8 cellular contexts compared by ENCODE assay signal in genomic region chr7:130940907-130941306, GRCh38.
DNase-seq lines count a peak whose midpoint lies in the region; ATAC-seq and TF ChIP-seq lines count a peak whose summit lies in the region.

No MANE protein-coding gene starts in this region.

- ATAC-seq in GM18868 (IDR thresholded peaks at IDR 0.05; ENCODE audit: unreplicated experiment): no peak

- no peak for TF ChIP-seq RAD21 in SK-N-SH (IDR thresholded peaks at IDR 0.05; ENCODE audit: low read length)

- H3K4me1 ChIP-seq in SK-N-SH (ENCODE audit: control insufficient read depth in 1 of 2, insufficient read depth in 2 of 2, low read depth in 1 of 2, low read length in 1 of 2): peaks cover 2 to 45% of the 10 kb centered on the region in 2 experiments
- peaks cover 34 to 86% (median 76%) of the 10 kb centered on the region in 4 donors for H3K4me1 ChIP-seq in esophagus muscularis mucosa
- peaks cover 0 to 72% (median 58%) of the 10 kb centered on the region in 4 donors for H3K4me1 ChIP-seq in sigmoid colon

- H3K27ac ChIP-seq in SK-N-SH (ENCODE audit: low read depth in 2 of 2, low read length in 1 of 2) (peak overlapping the region; percentile 52 to 72; a peak in 3 of 4 replicates), esophagus muscularis mucosa (replicated peaks in 1 of 4) (peak overlapping the region; percentile 50 to 75 (median 51)), sigmoid colon (peak overlapping the region; percentile 54 to 70 (median 62))

- intact Hi-C loops in esophagus muscularis mucosa (cut with DNase I) (no loop called here), sigmoid colon (cut with DNase I) (no loop called here)

- peaks cover 100% of the 10 kb centered on the region for H3K79me2 ChIP-seq in SK-N-SH (ENCODE audit: insufficient read depth)

- peaks cover 31% of the 10 kb centered on the region for H3F3A ChIP-seq in SK-N-SH (replicated peaks; ENCODE audit: insufficient read depth)

- H3K9me3 ChIP-seq in SK-N-SH (no peaks in the 10 kb centered on the region), esophagus muscularis mucosa (no peaks in the 10 kb centered on the region), sigmoid colon (no peaks in the 10 kb centered on the region)

- H3K36me3 ChIP-seq in SK-N-SH (replicated peaks in 1 of 2; ENCODE audit: control insufficient read depth in 1 of 2, insufficient read depth in 2 of 2, low read length in 1 of 2) (peaks cover 32 to 39% of the 10 kb centered on the region in 2 experiments), esophagus muscularis mucosa (peaks cover 0 to 20% (median 8%) of the 10 kb centered on the region in 4 donors), sigmoid colon (peaks cover 0 to 17% (median 2%) of the 10 kb centered on the region in 4 donors)

- H3K4me3 ChIP-seq in GM08714 (ENCODE audit: low read length): peak overlapping the region; percentile 50
- peak overlapping the region; percentile 42 for H3K4me3 ChIP-seq in SK-N-SH (ENCODE audit: low read depth in 2 of 2, low read length in 1 of 2)
- H3K4me3 ChIP-seq in esophagus muscularis mucosa: peak overlapping the region; percentile 25 to 43 (median 36)
- peak overlapping the region in 3 of 4 donors; percentile 24 to 30 (median 29) for H3K4me3 ChIP-seq in sigmoid colon

- POLR2A ChIA-PET in SK-N-SH (lab: Yijun Ruan, JAX): no interaction called here

- H3K9me2 ChIP-seq in SK-N-SH: no peaks in the 10 kb centered on the region

- CTCF ChIA-PET in SK-N-SH (lab: Yijun Ruan, JAX): interaction anchor here (0.9 to 4.9 kb wide), 4 partner anchors 18 to 99 kb away, joined by 3 to 23 read pairs (median 14); no protein-coding TSS in a partner anchor

- H3K27me3 ChIP-seq in SK-N-SH (ENCODE audit: insufficient read depth): no peaks in the 10 kb centered on the region
- no peaks in the 10 kb centered on the region for H3K27me3 ChIP-seq in esophagus muscularis mucosa
- no peaks in the 10 kb centered on the region for H3K27me3 ChIP-seq in sigmoid colon

- peak overlapping the region; percentile 44 for H3K4me2 ChIP-seq in SK-N-SH

- WGBS in SK-N-SH (ENCODE audit: low lambda C conversion rate): 63% methylated on average over 7 of the region's 7 CpGs
- 87% methylated on average over 7 of the region's 7 CpGs for WGBS in esophagus muscularis mucosa
- 21 to 64% methylated on average over 7 of the region's 7 CpGs for WGBS in sigmoid colon, 2 donors

- TF ChIP-seq EP300 in SK-N-SH (IDR thresholded peaks at IDR 0.05; ENCODE audit: borderline replicate concordance in 1 of 2, low read depth in 1 of 2, low read length in 1 of 2) (no peak), esophagus muscularis mucosa (IDR thresholded peaks at IDR 0.05) (no peak), sigmoid colon (IDR thresholded peaks at IDR 0.05) (no peak)

- no peak overlapping the region for H2AFZ ChIP-seq in SK-N-SH (ENCODE audit: low read depth)

- TF ChIP-seq POLR2A in esophagus muscularis mucosa (IDR thresholded peaks at IDR 0.05; ENCODE audit: low read depth) (no peak), sigmoid colon (IDR thresholded peaks at IDR 0.05) (no peak)

- H3K9ac ChIP-seq in SK-N-SH: peak overlapping the region; percentile 68

- peaks cover 12% of the 10 kb centered on the region; the same call in 1 of the 2 replicates for H4K20me1 ChIP-seq in SK-N-SH (ENCODE audit: insufficient read depth)

- DNase-seq in SK-N-SH (no peak), esophagus muscularis mucosa (ENCODE audit: extremely low spot score) (no peak), sigmoid colon (no peak), Ammon's horn (ENCODE audit: low spot score) (no peak), iPS-NIHi11 (ENCODE audit: low spot score) (no peak)
- DNase-seq in stimulated activated CD4-positive, alpha-beta T cell treated with anti-CD3 and anti-CD28 coated beads, Interleukin-4, amount 100 ng/mL, for 1 hour: no peak

- no peak for TF ChIP-seq CTCF in SK-N-SH (IDR thresholded peaks at IDR 0.05)
- no peak for TF ChIP-seq CTCF in esophagus muscularis mucosa (IDR thresholded peaks at IDR 0.05)
- no peak for TF ChIP-seq CTCF in sigmoid colon (IDR thresholded peaks at IDR 0.05)

TF ChIP-seq in SK-N-SH, 30 proteins besides CTCF, POLR2A, EP300 and RAD21:
- TF ChIP-seq SMC3 (IDR thresholded peaks at IDR 0.05; ENCODE audit: low read depth, low read length): no peak
- TF ChIP-seq MXI1 (IDR thresholded peaks at IDR 0.05; ENCODE audit: low read depth, low read length): no peak
- TF ChIP-seq JUND (IDR thresholded peaks at IDR 0.05): no peak
- TF ChIP-seq CHD2 (IDR thresholded peaks at IDR 0.05; ENCODE audit: low read length, partially characterized antibody): no peak
